Comparison of ENCODE assay signal across 13 cellular contexts in the genomic region with DNA sequence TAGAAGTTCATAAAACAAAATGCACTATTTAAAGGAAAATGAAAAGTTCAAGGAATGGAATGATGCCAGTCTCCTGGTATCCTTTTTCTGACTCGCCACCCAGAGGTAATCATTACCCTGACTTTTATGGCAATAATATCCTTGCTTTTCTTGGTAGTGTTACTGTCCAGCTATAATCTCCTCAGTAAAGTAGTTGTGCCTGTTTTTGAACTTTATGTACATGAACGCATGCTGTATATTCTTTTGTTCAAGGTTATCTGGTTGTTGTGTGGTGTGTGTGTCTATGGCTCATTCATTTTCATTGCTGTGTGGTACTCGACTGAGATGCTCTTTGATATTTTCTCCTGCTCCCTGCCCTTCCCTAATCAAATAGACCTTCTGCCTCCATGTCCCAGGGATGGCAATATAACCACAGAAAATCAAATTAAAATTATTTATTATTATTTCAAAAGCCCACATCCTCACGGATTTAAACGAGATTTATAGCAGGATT. TPM values are rescaled to one million over a fixed set of nuclear protein-coding genes. Genes with fewer than 3 reads are reported as not detected.
DNase-seq lines count a peak whose midpoint lies in the region; ATAC-seq and TF ChIP-seq lines count a peak whose summit lies in the region.
"Had no signal": no experiment of that assay in that cellular context is flagged by ENCODE, and none has a peak within 500 bp of the region (broad histone marks: within the 10 kb centered on the region; RNA-seq: fewer than 3 reads in every experiment).

No MANE protein-coding gene starts in this region.

- TF ChIP-seq CTCF in natural killer cell (IDR thresholded peaks at IDR 0.05), result no peak
- no peak for TF ChIP-seq CTCF in liver (IDR thresholded peaks at IDR 0.05; ENCODE audit: low read depth, low read length, missing input control)
- TF ChIP-seq CTCF in A673 (conservative IDR thresholded peaks at IDR 0.05; ENCODE audit: low read depth, low read length), result no peak
- no peak for TF ChIP-seq CTCF in gastrocnemius medialis (IDR thresholded peaks at IDR 0.05 in 4 of 5, conservative IDR thresholded peaks at IDR 0.05 in 1 of 5)
- no peak for TF ChIP-seq CTCF in tibial nerve (IDR thresholded peaks at IDR 0.05)

- TF ChIP-seq POLR2A in gastrocnemius medialis (IDR thresholded peaks at IDR 0.05), result no peak
- TF ChIP-seq POLR2A in tibial nerve (IDR thresholded peaks at IDR 0.05), result no peak

- H3K27me3 ChIP-seq in liver (ENCODE audit: control insufficient read depth in 4 of 4, insufficient read depth in 4 of 4, low read length in 3 of 4) (no peaks in the 10 kb centered on the region), A673 (replicated peaks; ENCODE audit: insufficient read depth, low read depth, low read length, poor library complexity) (no peaks in the 10 kb centered on the region), gastrocnemius medialis (no peaks in the 10 kb centered on the region), tibial nerve (no peaks in the 10 kb centered on the region)
- H3K27me3 ChIP-seq: stomach had no signal

- no peak overlapping the region for H3K4me3 ChIP-seq in liver (ENCODE audit: low read depth in 1 of 3, low read length in 3 of 3)
- H3K4me3 ChIP-seq in A673 (ENCODE audit: low read depth, low read length, poor library complexity, severe bottlenecking), result no peak overlapping the region
- no peak overlapping the region for H3K4me3 ChIP-seq in gastrocnemius medialis
- H3K4me3 ChIP-seq in tibial nerve, result no peak overlapping the region

- 23% methylated on average over 5 of the region's 5 CpGs for WGBS in liver
- 45 to 48% methylated on average over 5 of the region's 5 CpGs for WGBS in tibial nerve, 2 donors

- TF ChIP-seq RAD21 in liver (IDR thresholded peaks at IDR 0.05), result no peak

- H3K9me3 ChIP-seq in T-helper 17 cell (ENCODE audit: control insufficient read depth, low read length, poor library complexity, severe bottlenecking) (no peaks in the 10 kb centered on the region), liver (ENCODE audit: control insufficient read depth in 4 of 4, low read length in 3 of 4) (no peaks in the 10 kb centered on the region), A673 (ENCODE audit: low read depth, low read length, poor library complexity, severe bottlenecking) (no peaks in the 10 kb centered on the region), gastrocnemius medialis (no peaks in the 10 kb centered on the region), tibial nerve (no peaks in the 10 kb centered on the region)
- H3K9me3 ChIP-seq: stomach had no signal

- CTCF ChIA-PET in A673 (lab: Charles Lee), result interaction anchor here (0.7 to 2.5 kb wide), 7 partner anchors 13 to 499 kb away, joined by 3 to 12 read pairs (median 3); no protein-coding TSS in a partner anchor

- H3K36me3 ChIP-seq in liver (ENCODE audit: control insufficient read depth in 4 of 4, insufficient read depth in 3 of 4, low read depth in 1 of 4, low read length in 3 of 4) (no peaks in the 10 kb centered on the region), A673 (ENCODE audit: insufficient read depth, low read length, poor library complexity, severe bottlenecking) (no peaks in the 10 kb centered on the region), gastrocnemius medialis (no peaks in the 10 kb centered on the region), tibial nerve (no peaks in the 10 kb centered on the region)
- H3K36me3 ChIP-seq: HAP-1, stomach had no signal

- intact Hi-C loops in natural killer cell (cut with micrococcal nuclease), result loop anchor here (2.0 kb wide), 1 partner anchor 462 kb away; no protein-coding TSS in a partner anchor
- intact Hi-C loops in A673 (cut with micrococcal nuclease; ENCODE audit: unreplicated experiment), result loop anchor here (5.0 kb wide), 2 partner anchors 464 to 1549 kb away; no protein-coding TSS in a partner anchor
- intact Hi-C loops in gastrocnemius medialis (cut with DNase I; ENCODE audit: low total_unique reads), result no loop called here

- peaks cover 11 to 20% of the 10 kb centered on the region in 2 donors for H3K27me3 Mint-ChIP-seq in natural killer cell treated with Interleukin-12 subunit alpha and Interleukin-12 subunit beta and Interleukin-15 and Interleukin-18, amount 100 ng/mL, for 72 hours
- H3K27me3 Mint-ChIP-seq in natural killer cell (ENCODE audit: low read depth in 2 of 2), result peaks cover 17 to 18% of the 10 kb centered on the region in 2 donors
- peaks cover 25% of the 10 kb centered on the region for H3K27me3 Mint-ChIP-seq in T-helper 17 cell

- H3K4me3 Mint-ChIP-seq in natural killer cell treated with Interleukin-12 subunit alpha and Interleukin-12 subunit beta and Interleukin-15 and Interleukin-18, amount 100 ng/mL, for 72 hours, result peak overlapping the region; percentile 79
- no peak overlapping the region for H3K4me3 Mint-ChIP-seq in natural killer cell
- H3K4me3 Mint-ChIP-seq in T-helper 17 cell, result peak overlapping the region; percentile 96

- H3K36me3 Mint-ChIP-seq in natural killer cell treated with Interleukin-12 subunit alpha and Interleukin-12 subunit beta and Interleukin-15 and Interleukin-18, amount 100 ng/mL, for 72 hours, result no peaks in the 10 kb centered on the region
- H3K36me3 Mint-ChIP-seq in natural killer cell (no peaks in the 10 kb centered on the region), T-helper 17 cell (ENCODE audit: low read depth) (peaks cover 2% of the 10 kb centered on the region)
- H3K36me3 Mint-ChIP-seq: brain had no signal

- in situ Hi-C loops in gastrocnemius medialis (cut with MboI; ENCODE audit: low sequenced_read_pairs in 4 of 4), result no loop called here

- peak overlapping the region in 1 of 2 donors; percentile 19 for H3K27ac Mint-ChIP-seq in natural killer cell treated with Interleukin-12 subunit alpha and Interleukin-12 subunit beta and Interleukin-15 and Interleukin-18, amount 100 ng/mL, for 72 hours
- H3K27ac Mint-ChIP-seq in natural killer cell (peak overlapping the region in 1 of 2 donors; percentile 75), T-helper 17 cell (peak overlapping the region; percentile 89)

- H3K4me1 ChIP-seq in liver (ENCODE audit: control insufficient read depth in 4 of 4, insufficient read depth in 4 of 4, low read length in 3 of 4) (peaks cover 11 to 44% (median 28%) of the 10 kb centered on the region in 4 donors), A673 (ENCODE audit: insufficient read depth, low read length, poor library complexity, severe bottlenecking) (peaks cover 4% of the 10 kb centered on the region), gastrocnemius medialis (no peaks in the 10 kb centered on the region), tibial nerve (peaks cover 0 to 8% (median 2%) of the 10 kb centered on the region in 4 donors)

- DNase-seq in natural killer cell treated with Interleukin-12 subunit alpha and Interleukin-12 subunit beta and Interleukin-15 and Interleukin-18, amount 100 ng/mL, for 72 hours (ENCODE audit: low spot score), result no peak
- no peak for DNase-seq in natural killer cell
- no peak for DNase-seq in T-helper 17 cell
- no peak for DNase-seq in LoVo (ENCODE audit: low spot score)
- no peak for DNase-seq in A673 (ENCODE audit: low spot score)
- DNase-seq in gastrocnemius medialis, result no peak
- no peak for DNase-seq in tibial nerve (ENCODE audit: low spot score in 2 of 2)

- H3K27ac ChIP-seq in liver (ENCODE audit: low read depth in 1 of 2, low read length in 2 of 2) (peak overlapping the region; percentile 96 to 100), A673 (ENCODE audit: low read depth, low read length, poor library complexity, severe bottlenecking) (no peak overlapping the region), gastrocnemius medialis (no peak overlapping the region), tibial nerve (no peak overlapping the region)

- BruUV-seq in A673 (replicated peaks; lab: Mats Ljungman, UMichigan), result no TSS peak

- H3K9me3 Mint-ChIP-seq in natural killer cell treated with Interleukin-12 subunit alpha and Interleukin-12 subunit beta and Interleukin-15 and Interleukin-18, amount 100 ng/mL, for 72 hours, result no peaks in the 10 kb centered on the region
- H3K9me3 Mint-ChIP-seq in natural killer cell, result no peaks in the 10 kb centered on the region
- H3K9me3 Mint-ChIP-seq: activated CD8-positive, alpha-beta T cell treated with anti-CD3 and anti-CD28 coated beads for 36 hours had no signal

- H3K9ac ChIP-seq in liver (ENCODE audit: low read depth in 1 of 2, low read length in 2 of 2), result peak overlapping the region in 1 of 2 donors; percentile 94

- TF ChIP-seq EP300 in tibial nerve (IDR thresholded peaks at IDR 0.05), result no peak

- no peak for ATAC-seq in natural killer cell treated with Interleukin-12 subunit alpha and Interleukin-12 subunit beta and Interleukin-15 and Interleukin-18, amount 100 ng/mL, for 72 hours
- ATAC-seq in natural killer cell (no peak), T-helper 17 cell (peak; percentile 3), gastrocnemius medialis (no peak)

- H3K4me1 Mint-ChIP-seq in natural killer cell treated with Interleukin-12 subunit alpha and Interleukin-12 subunit beta and Interleukin-15 and Interleukin-18, amount 100 ng/mL, for 72 hours (ENCODE audit: low read depth in 2 of 2), result peaks cover 6 to 7% of the 10 kb centered on the region in 2 donors
- H3K4me1 Mint-ChIP-seq in natural killer cell (peaks cover 7 to 13% of the 10 kb centered on the region in 2 donors), T-helper 17 cell (peaks cover 8% of the 10 kb centered on the region)

- POLR2A ChIA-PET in A673 (lab: Charles Lee; ENCODE audit: low non-redundant PET), result interaction anchor here (0.6 kb wide), 1 partner anchor 197 kb away, joined by 8 read pairs; no protein-coding TSS in a partner anchor

RNA-seq across cellular contexts. Expression of a gene that starts 29.2 kb away (rescaled TPM):
- 1 to 10 TPM; 1.4 to 4.9 TPM for total RNA-seq in natural killer cell treated with Interleukin-12 subunit alpha and Interleukin-12 subunit beta and Interleukin-15 and Interleukin-18, amount 100 ng/mL, for 72 hours
- total RNA-seq in natural killer cell (10 to 100 TPM; 14.0 to 17.0 (median 15.5) TPM), T-helper 17 cell (1 to 10 TPM; 3.7 to 5.1 TPM), liver (100 to 1,000 TPM in 1 of 2 donors, 10 to 100 TPM in 1; 27.8 to 233 TPM), A673 (2021) (not detected in 2 replicates), gastrocnemius medialis (1 to 10 TPM in 2 of 4 donors, under 1 TPM in 1, not detected in 1; 0.46 to 3.5 (median 1.7) TPM), tibial nerve (1 to 10 TPM; 4.8 to 8.6 (median 5.8) TPM)
- 100 to 1,000 TPM; 401 to 574 TPM for polyA plus RNA-seq in liver
- total RNA-seq: occipital lobe had no signal

RNA-seq across cellular contexts. Expression of a gene that starts 58.0 kb away (rescaled TPM):
- total RNA-seq in natural killer cell treated with Interleukin-12 subunit alpha and Interleukin-12 subunit beta and Interleukin-15 and Interleukin-18, amount 100 ng/mL, for 72 hours, result 10 to 100 TPM; 11.7 to 27.3 TPM
- total RNA-seq in natural killer cell, result 10 to 100 TPM; 20.1 to 22.6 (median 20.6) TPM
- total RNA-seq in T-helper 17 cell, result 10 to 100 TPM; 12.4 to 12.9 TPM
- total RNA-seq in liver, result 10 to 100 TPM; 22.2 to 77.1 TPM
- 10 to 100 TPM; 24.1 to 45.4 TPM for polyA plus RNA-seq in liver
- total RNA-seq in A673 (2021), result 17.5 and 18.4 TPM in 2 replicates
- 100 to 1,000 TPM in 2 of 4 donors, 10 to 100 TPM in 2; 56.5 to 160 (median 103) TPM for total RNA-seq in gastrocnemius medialis
- total RNA-seq in tibial nerve, result 100 to 1,000 TPM; 236 to 323 (median 265) TPM

Comparison
In these comparisons a context has a peak if more than half of its experiments do, and no peak if none do; other contexts are left out.
1. H3K27ac ChIP-seq: peak in liver (2 of 2); none in A673 (single experiment), gastrocnemius medialis (0 of 4) and tibial nerve (0 of 4).